1 cellular context compared by ENCODE assay signal in the genomic region with DNA sequence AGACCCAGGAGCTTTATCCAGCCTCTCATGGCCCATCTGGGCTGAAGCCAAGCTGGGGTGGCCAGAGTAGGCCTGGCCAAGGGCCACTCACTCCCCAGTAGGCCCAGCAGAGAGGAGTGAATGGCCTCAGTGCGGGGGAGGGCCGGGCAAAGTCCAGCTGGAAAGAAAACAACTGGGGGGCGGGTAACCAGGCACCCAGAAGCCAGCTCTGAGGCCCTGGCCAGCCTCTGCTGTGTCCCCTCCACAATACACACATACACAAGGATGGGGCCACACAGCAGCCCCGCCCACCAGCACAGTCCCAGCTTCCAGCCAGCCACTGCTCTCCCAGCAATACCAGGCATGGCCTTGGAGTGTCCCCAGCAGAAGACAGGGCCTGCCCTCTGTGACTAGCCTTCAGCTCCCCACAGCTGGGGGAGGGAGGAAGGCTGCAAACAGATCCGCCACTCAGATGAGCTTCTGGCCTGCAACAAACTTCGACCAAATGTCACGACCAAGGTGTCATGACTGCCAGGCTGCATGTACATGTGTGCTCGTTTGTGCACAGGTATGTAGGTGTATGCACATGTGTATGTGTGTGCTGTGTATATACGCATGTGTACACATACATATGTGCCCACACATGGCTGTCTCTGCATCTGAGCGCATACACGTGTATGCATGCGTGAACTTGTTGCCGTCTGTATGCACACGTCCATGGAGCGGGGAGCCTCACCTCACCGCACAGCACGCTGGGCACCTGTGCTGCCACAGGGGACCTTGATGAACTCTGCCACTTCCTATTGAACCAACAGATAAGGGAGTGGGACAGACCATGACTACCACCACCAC.
TF ChIP-seq lines count a peak whose summit lies in the region.

No MANE protein-coding gene starts in this region.

TF ChIP-seq in HepG2, 621 proteins besides CTCF, POLR2A, EP300 and RAD21 (continued from another document and continues in another):
- peak; percentile 98 for TF ChIP-seq ZNF335 (CRISPR knock-in tag; IDR thresholded peaks at IDR 0.05)
- peak; percentile 40; the same call in 1 of the 2 replicates for TF ChIP-seq SRY (CRISPR knock-in tag; IDR thresholded peaks at IDR 0.05)
- no peak for TF ChIP-seq MLLT10 (CRISPR knock-in tag; IDR thresholded peaks at IDR 0.05)
- peak; percentile 96 for TF ChIP-seq ATF5 (CRISPR knock-in tag; IDR thresholded peaks at IDR 0.05; ENCODE audit: low read depth)
- TF ChIP-seq SAP130 (CRISPR knock-in tag; IDR thresholded peaks at IDR 0.05; ENCODE audit: low read depth), result peak; percentile 100
- peak; percentile 84 for TF ChIP-seq SOX13 (IDR thresholded peaks at IDR 0.05)
- TF ChIP-seq SOX13 (CRISPR knock-in tag; conservative IDR thresholded peaks at IDR 0.05 in 1 of 2, IDR thresholded peaks at IDR 0.05 in 1 of 2), result peak; percentile 95 to 97; a peak in 3 of 4 replicates
- peak; percentile 93 for TF ChIP-seq ZNF34 (CRISPR knock-in tag; IDR thresholded peaks at IDR 0.05; ENCODE audit: borderline replicate concordance)
- no peak for TF ChIP-seq SRSF9 (IDR thresholded peaks at IDR 0.05; ENCODE audit: borderline replicate concordance, insufficient read depth, low read depth, low read length, poor library complexity, severe bottlenecking)
- TF ChIP-seq ZNF703 (CRISPR knock-in tag; IDR thresholded peaks at IDR 0.05; ENCODE audit: borderline replicate concordance), result no peak; the same call in 1 of the 2 replicates
- TF ChIP-seq NR2F2 (IDR thresholded peaks at IDR 0.05; ENCODE audit: borderline replicate concordance, low read depth), result no peak
- no peak; the same call in none of the 2 replicates for TF ChIP-seq FOXC1 (CRISPR knock-in tag; IDR thresholded peaks at IDR 0.05; ENCODE audit: borderline replicate concordance)
- TF ChIP-seq HNRNPUL1 (IDR thresholded peaks at IDR 0.05; ENCODE audit: low read depth, low read length), result no peak
- TF ChIP-seq, protein P1, sequence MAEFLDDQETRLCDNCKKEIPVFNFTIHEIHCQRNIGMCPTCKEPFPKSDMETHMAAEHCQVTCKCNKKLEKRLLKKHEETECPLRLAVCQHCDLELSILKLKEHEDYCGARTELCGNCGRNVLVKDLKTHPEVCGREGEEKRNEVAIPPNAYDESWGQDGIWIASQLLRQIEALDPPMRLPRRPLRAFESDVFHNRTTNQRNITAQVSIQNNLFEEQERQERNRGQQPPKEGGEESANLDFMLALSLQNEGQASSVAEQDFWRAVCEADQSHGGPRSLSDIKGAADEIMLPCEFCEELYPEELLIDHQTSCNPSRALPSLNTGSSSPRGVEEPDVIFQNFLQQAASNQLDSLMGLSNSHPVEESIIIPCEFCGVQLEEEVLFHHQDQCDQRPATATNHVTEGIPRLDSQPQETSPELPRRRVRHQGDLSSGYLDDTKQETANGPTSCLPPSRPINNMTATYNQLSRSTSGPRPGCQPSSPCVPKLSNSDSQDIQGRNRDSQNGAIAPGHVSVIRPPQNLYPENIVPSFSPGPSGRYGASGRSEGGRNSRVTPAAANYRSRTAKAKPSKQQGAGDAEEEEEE (CRISPR knock-in tag; IDR thresholded peaks at IDR 0.05; ENCODE audit: borderline replicate concordance), result peak; percentile 74; the same call in 1 of the 2 replicates
- peak; percentile 98 for TF ChIP-seq AKAP8 (CRISPR knock-in tag; IDR thresholded peaks at IDR 0.05)
- TF ChIP-seq FOXM1 (CRISPR knock-in tag; IDR thresholded peaks at IDR 0.05), result no peak
- 0 out of 2 replicates have a peak, but pooled peaks have one; percentile 44 for TF ChIP-seq ZNF354B (CRISPR knock-in tag; IDR thresholded peaks at IDR 0.05)
- TF ChIP-seq GABPB1 (CRISPR knock-in tag; IDR thresholded peaks at IDR 0.05), result peak; percentile 74
- TF ChIP-seq TAF1 (CRISPR knock-in tag; IDR thresholded peaks at IDR 0.05), result peak; percentile 74
- TF ChIP-seq SMC3 (IDR thresholded peaks at IDR 0.05; ENCODE audit: low read length), result peak; percentile 61
- peak; percentile 100 for TF ChIP-seq ZNF292 (CRISPR knock-in tag; IDR thresholded peaks at IDR 0.05; ENCODE audit: borderline replicate concordance, low read depth)
- peak; percentile 99 for TF ChIP-seq ZFX (CRISPR knock-in tag; IDR thresholded peaks at IDR 0.05; ENCODE audit: low read depth)
- no peak for TF ChIP-seq PRPF4 (IDR thresholded peaks at IDR 0.05; ENCODE audit: low read depth, low read length, poor library complexity, severe bottlenecking)
- TF ChIP-seq, protein P2, sequence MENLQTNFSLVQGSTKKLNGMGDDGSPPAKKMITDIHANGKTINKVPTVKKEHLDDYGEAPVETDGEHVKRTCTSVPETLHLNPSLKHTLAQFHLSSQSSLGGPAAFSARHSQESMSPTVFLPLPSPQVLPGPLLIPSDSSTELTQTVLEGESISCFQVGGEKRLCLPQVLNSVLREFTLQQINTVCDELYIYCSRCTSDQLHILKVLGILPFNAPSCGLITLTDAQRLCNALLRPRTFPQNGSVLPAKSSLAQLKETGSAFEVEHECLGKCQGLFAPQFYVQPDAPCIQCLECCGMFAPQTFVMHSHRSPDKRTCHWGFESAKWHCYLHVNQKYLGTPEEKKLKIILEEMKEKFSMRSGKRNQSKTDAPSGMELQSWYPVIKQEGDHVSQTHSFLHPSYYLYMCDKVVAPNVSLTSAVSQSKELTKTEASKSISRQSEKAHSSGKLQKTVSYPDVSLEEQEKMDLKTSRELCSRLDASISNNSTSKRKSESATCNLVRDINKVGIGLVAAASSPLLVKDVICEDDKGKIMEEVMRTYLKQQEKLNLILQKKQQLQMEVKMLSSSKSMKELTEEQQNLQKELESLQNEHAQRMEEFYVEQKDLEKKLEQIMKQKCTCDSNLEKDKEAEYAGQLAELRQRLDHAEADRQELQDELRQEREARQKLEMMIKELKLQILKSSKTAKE (CRISPR knock-in tag; IDR thresholded peaks at IDR 0.05; ENCODE audit: borderline replicate concordance), result peak; percentile 97
- TF ChIP-seq, protein P3, sequence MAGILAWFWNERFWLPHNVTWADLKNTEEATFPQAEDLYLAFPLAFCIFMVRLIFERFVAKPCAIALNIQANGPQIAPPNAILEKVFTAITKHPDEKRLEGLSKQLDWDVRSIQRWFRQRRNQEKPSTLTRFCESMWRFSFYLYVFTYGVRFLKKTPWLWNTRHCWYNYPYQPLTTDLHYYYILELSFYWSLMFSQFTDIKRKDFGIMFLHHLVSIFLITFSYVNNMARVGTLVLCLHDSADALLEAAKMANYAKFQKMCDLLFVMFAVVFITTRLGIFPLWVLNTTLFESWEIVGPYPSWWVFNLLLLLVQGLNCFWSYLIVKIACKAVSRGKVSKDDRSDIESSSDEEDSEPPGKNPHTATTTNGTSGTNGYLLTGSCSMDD (CRISPR knock-in tag; IDR thresholded peaks at IDR 0.05), result no peak
- TF ChIP-seq HOXA5 (CRISPR knock-in tag; IDR thresholded peaks at IDR 0.05), result peak; percentile 98
- no peak for TF ChIP-seq PCBP2 (optimal IDR thresholded peaks at IDR 0.05; ENCODE audit: low read depth, low read length, poor library complexity, severe bottlenecking)
- TF ChIP-seq, protein P4, sequence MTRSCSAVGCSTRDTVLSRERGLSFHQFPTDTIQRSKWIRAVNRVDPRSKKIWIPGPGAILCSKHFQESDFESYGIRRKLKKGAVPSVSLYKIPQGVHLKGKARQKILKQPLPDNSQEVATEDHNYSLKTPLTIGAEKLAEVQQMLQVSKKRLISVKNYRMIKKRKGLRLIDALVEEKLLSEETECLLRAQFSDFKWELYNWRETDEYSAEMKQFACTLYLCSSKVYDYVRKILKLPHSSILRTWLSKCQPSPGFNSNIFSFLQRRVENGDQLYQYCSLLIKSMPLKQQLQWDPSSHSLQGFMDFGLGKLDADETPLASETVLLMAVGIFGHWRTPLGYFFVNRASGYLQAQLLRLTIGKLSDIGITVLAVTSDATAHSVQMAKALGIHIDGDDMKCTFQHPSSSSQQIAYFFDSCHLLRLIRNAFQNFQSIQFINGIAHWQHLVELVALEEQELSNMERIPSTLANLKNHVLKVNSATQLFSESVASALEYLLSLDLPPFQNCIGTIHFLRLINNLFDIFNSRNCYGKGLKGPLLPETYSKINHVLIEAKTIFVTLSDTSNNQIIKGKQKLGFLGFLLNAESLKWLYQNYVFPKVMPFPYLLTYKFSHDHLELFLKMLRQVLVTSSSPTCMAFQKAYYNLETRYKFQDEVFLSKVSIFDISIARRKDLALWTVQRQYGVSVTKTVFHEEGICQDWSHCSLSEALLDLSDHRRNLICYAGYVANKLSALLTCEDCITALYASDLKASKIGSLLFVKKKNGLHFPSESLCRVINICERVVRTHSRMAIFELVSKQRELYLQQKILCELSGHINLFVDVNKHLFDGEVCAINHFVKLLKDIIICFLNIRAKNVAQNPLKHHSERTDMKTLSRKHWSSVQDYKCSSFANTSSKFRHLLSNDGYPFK (CRISPR knock-in tag; IDR thresholded peaks at IDR 0.05; ENCODE audit: borderline replicate concordance), result peak; percentile 93
- TF ChIP-seq, protein P5, sequence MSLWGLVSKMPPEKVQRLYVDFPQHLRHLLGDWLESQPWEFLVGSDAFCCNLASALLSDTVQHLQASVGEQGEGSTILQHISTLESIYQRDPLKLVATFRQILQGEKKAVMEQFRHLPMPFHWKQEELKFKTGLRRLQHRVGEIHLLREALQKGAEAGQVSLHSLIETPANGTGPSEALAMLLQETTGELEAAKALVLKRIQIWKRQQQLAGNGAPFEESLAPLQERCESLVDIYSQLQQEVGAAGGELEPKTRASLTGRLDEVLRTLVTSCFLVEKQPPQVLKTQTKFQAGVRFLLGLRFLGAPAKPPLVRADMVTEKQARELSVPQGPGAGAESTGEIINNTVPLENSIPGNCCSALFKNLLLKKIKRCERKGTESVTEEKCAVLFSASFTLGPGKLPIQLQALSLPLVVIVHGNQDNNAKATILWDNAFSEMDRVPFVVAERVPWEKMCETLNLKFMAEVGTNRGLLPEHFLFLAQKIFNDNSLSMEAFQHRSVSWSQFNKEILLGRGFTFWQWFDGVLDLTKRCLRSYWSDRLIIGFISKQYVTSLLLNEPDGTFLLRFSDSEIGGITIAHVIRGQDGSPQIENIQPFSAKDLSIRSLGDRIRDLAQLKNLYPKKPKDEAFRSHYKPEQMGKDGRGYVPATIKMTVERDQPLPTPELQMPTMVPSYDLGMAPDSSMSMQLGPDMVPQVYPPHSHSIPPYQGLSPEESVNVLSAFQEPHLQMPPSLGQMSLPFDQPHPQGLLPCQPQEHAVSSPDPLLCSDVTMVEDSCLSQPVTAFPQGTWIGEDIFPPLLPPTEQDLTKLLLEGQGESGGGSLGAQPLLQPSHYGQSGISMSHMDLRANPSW (CRISPR knock-in tag; IDR thresholded peaks at IDR 0.05; ENCODE audit: borderline replicate concordance), result peak; percentile 100
- no peak for TF ChIP-seq GPBP1L1 (CRISPR knock-in tag; IDR thresholded peaks at IDR 0.05)
- peak; percentile 93 for TF ChIP-seq THRA (CRISPR knock-in tag; IDR thresholded peaks at IDR 0.05; ENCODE audit: borderline replicate concordance)
- no peak for TF ChIP-seq ZNF17 (CRISPR knock-in tag; IDR thresholded peaks at IDR 0.05)
- peak; percentile 93 for TF ChIP-seq ZBTB20 (CRISPR knock-in tag; IDR thresholded peaks at IDR 0.05; ENCODE audit: borderline replicate concordance, low read depth)
- TF ChIP-seq ZNF614 (CRISPR knock-in tag; IDR thresholded peaks at IDR 0.05; ENCODE audit: borderline replicate concordance), result peak; percentile 87
- peak; percentile 92; the same call in 1 of the 2 replicates for TF ChIP-seq ZNF101 (CRISPR knock-in tag; IDR thresholded peaks at IDR 0.05; ENCODE audit: borderline replicate concordance, low read depth)
- TF ChIP-seq, protein P6, sequence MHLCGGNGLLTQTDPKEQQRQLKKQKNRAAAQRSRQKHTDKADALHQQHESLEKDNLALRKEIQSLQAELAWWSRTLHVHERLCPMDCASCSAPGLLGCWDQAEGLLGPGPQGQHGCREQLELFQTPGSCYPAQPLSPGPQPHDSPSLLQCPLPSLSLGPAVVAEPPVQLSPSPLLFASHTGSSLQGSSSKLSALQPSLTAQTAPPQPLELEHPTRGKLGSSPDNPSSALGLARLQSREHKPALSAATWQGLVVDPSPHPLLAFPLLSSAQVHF (CRISPR knock-in tag; IDR thresholded peaks at IDR 0.05), result peak; percentile 96
- peak; percentile 98 for TF ChIP-seq ZNF160 (CRISPR knock-in tag; IDR thresholded peaks at IDR 0.05)
- TF ChIP-seq ZNF124 (CRISPR knock-in tag; IDR thresholded peaks at IDR 0.05), result peak; percentile 97
- no peak for TF ChIP-seq ZNF432 (CRISPR knock-in tag; IDR thresholded peaks at IDR 0.05; ENCODE audit: borderline replicate concordance)
- TF ChIP-seq ATF4 (CRISPR knock-in tag; IDR thresholded peaks at IDR 0.05), result peak in 1 of 2 experiments; percentile 71; a peak in 2 of 4 replicates
